Comparison of ENCODE assay signal across 19 cellular contexts in the genomic region with DNA sequence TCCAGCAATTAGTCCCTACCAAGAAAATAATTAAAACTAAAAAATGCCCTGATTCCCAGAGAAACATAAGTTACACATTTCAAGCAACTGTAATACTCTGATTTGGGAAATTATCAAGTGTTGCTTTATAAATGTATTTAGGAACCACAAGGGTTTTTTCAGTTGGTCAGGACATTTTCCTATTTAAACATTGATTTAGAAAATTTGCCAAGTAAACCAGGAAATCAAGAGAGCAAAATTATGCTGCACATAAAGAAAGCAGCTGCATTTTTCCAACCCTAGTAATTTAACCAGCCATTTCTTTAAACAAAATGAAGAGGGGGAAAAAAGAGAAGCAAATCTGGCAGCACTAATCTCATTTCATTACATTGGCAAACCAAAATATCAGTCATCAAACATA.
DNase-seq lines count a peak whose midpoint lies in the region; ATAC-seq, FAIRE-seq and TF ChIP-seq lines count a peak whose summit lies in the region.
"Had no signal": no experiment of that assay in that cellular context is flagged by ENCODE, and none has a peak within 500 bp of the region (broad histone marks: within the 10 kb centered on the region; RNA-seq: fewer than 3 reads in every experiment).

No MANE protein-coding gene starts in this region.

- H3K27me3 ChIP-seq in small intestine (ENCODE audit: control insufficient read depth in 2 of 2, insufficient read depth in 2 of 2, low read length in 2 of 2), result no peaks in the 10 kb centered on the region
- H3K27me3 ChIP-seq in upper lobe of right lung, result no peaks in the 10 kb centered on the region
- H3K27me3 ChIP-seq: BLaER1 had no signal

- ATAC-seq in HG03354 (IDR thresholded peaks at IDR 0.05; ENCODE audit: poor library complexity, severe bottlenecking, unreplicated experiment) (no peak), upper lobe of right lung (no peak)
- ATAC-seq: CD8-positive, alpha-beta T cell had no signal

- H3K36me3 Mint-ChIP-seq in Calu3 (ENCODE audit: insufficient read depth, unreplicated experiment) (no peaks in the 10 kb centered on the region), osteocyte (ENCODE audit: unreplicated experiment) (peaks cover 5% of the 10 kb centered on the region)
- H3K36me3 Mint-ChIP-seq: CD14-positive monocyte; CD8-positive, alpha-beta T cell had no signal

- FAIRE-seq in small intestine (lab: Jason Lieb, UNC), result peak; percentile 10
- FAIRE-seq: D721Med, G401.6, GM12891, GM19239, H1 had no signal

- H3K27ac ChIP-seq in small intestine (ENCODE audit: low read depth in 1 of 2, low read length in 1 of 2), result no peak overlapping the region
- no peak overlapping the region for H3K27ac ChIP-seq in upper lobe of right lung
- H3K27ac ChIP-seq: BLaER1, HL-60 had no signal

- H3K27me3 Mint-ChIP-seq in Calu3 (ENCODE audit: unreplicated experiment) (no peaks in the 10 kb centered on the region), osteocyte (ENCODE audit: unreplicated experiment) (no peaks in the 10 kb centered on the region)

- no peaks in the 10 kb centered on the region for H3K9me3 ChIP-seq in small intestine (ENCODE audit: control insufficient read depth, low read depth)
- no peaks in the 10 kb centered on the region for H3K9me3 ChIP-seq in upper lobe of right lung
- H3K9me3 ChIP-seq: HAP-1 had no signal

- H3K4me1 Mint-ChIP-seq in Calu3 (ENCODE audit: low read depth, unreplicated experiment), result peaks cover 13% of the 10 kb centered on the region
- H3K4me1 Mint-ChIP-seq in osteocyte (ENCODE audit: unreplicated experiment), result peaks cover 15% of the 10 kb centered on the region

- CTCF ChIA-PET in Calu3 (lab: Charles Lee), result no interaction called here

- no TSS peak for BruUV-seq in Calu3 (replicated peaks; lab: Mats Ljungman, UMichigan)

- H3K4me1 ChIP-seq in small intestine (ENCODE audit: control insufficient read depth in 2 of 2, insufficient read depth in 1 of 2, low read depth in 1 of 2, low read length in 1 of 2) (no peaks in the 10 kb centered on the region), upper lobe of right lung (no peaks in the 10 kb centered on the region)
- H3K4me1 ChIP-seq: BLaER1, HAP-1 had no signal

- H3K4me3 Mint-ChIP-seq in Calu3 (ENCODE audit: low read depth, unreplicated experiment), result no peak overlapping the region
- no peak overlapping the region for H3K4me3 Mint-ChIP-seq in osteocyte (ENCODE audit: unreplicated experiment)
- H3K4me3 Mint-ChIP-seq: CD14-positive monocyte; CD8-positive, alpha-beta T cell had no signal

- DNase-seq in Calu3 (no peak), NCI-H526 treated with DMSO at 0.1 percent for 48 hours (lab: John Stamatoyannopoulos, UW) (peak; percentile 7), osteocyte (ENCODE audit: extremely low spot score, unreplicated experiment) (no peak), small intestine (no peak), COR-L47 (lab: John Stamatoyannopoulos, UW) (no peak), upper lobe of right lung (no peak), epidermal melanocyte (ENCODE audit: insufficient read length, low spot score) (no peak)
- DNase-seq: 8988T; CD8-positive, alpha-beta T cell had no signal

- H3K9me3 Mint-ChIP-seq in Calu3 (ENCODE audit: low read depth, unreplicated experiment) (no peaks in the 10 kb centered on the region), osteocyte (ENCODE audit: unreplicated experiment) (peaks cover 11% of the 10 kb centered on the region)

- H3K36me3 ChIP-seq in small intestine (ENCODE audit: control insufficient read depth in 2 of 2, insufficient read depth in 2 of 2, low read length in 2 of 2) (no peaks in the 10 kb centered on the region), upper lobe of right lung (no peaks in the 10 kb centered on the region)
- H3K36me3 ChIP-seq: BLaER1, HAP-1 had no signal

- H3K4me3 ChIP-seq in small intestine (ENCODE audit: low read depth in 1 of 2, low read length in 2 of 2), result no peak overlapping the region
- H3K4me3 ChIP-seq in upper lobe of right lung, result no peak overlapping the region
- H3K4me3 ChIP-seq: BLaER1, HAP-1 had no signal

- intact Hi-C loops in Calu3 (cut with micrococcal nuclease; ENCODE audit: unreplicated experiment) (loop anchor here (10.0 kb wide), 1 partner anchor 63 kb away; no protein-coding TSS in a partner anchor), upper lobe of right lung (cut with DNase I) (no loop called here)

- no peak for TF ChIP-seq CTCF in Calu3 (IDR thresholded peaks at IDR 0.05; ENCODE audit: unreplicated experiment)
- TF ChIP-seq CTCF in osteocyte (IDR thresholded peaks at IDR 0.05), result no peak
- no peak for TF ChIP-seq CTCF in upper lobe of right lung (IDR thresholded peaks at IDR 0.05)

- H3K27ac Mint-ChIP-seq in Calu3 (ENCODE audit: unreplicated experiment) (peak overlapping the region; percentile 12), osteocyte (ENCODE audit: unreplicated experiment) (peak overlapping the region; percentile 38)
- H3K27ac Mint-ChIP-seq: CD14-positive monocyte; CD8-positive, alpha-beta T cell had no signal
